ENCODE assay signal across 1 cellular context in the genomic region with DNA sequence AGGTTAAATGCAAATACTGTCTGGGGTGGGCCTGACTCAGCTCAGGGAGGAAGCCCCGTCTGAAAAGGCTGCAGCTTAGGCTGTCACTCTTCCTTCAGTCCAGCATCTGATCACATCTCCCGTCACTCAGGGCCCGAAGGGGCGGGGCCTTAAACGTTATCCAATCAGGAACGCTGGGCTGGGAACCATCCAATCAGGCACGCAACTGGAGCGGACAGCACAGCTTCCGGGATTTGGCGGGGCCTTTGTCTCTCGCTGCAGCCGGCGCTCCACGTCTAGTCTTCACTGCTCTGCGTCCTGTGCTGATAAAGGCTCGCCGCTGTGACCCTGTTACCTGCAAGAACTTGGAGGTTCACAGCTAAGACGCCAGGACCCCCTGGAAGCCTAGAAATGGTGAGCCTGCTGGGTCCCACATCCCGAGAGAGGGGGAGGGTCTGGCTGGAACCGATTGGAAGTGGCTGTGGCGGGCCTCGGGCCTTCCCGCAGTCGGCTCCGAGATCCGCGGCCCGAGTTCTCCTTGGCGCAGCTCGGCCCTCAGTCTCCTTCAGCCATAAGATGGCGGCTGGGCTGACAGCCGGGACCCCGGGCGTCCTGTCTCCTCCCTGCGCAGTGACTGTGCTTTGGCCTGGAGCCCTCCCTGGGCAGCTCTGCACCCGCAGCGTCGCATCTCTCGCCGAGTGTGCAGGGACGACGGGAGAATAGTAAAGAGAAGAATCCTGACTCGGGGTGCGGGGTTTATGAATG.
TF ChIP-seq lines count a peak whose summit lies in the region.

ZNF92 (plus strand) TSS at position 248 of the 744 bp plus-strand sequence; CDS start at position 391, 143 bp downstream.

TF ChIP-seq in K562, 482 proteins besides CTCF, POLR2A, EP300 and RAD21 (continued from another document and continues in another):
- TF ChIP-seq NKRF (IDR thresholded peaks at IDR 0.05; ENCODE audit: borderline replicate concordance) (peak; percentile 85), TFE3 (CRISPR knock-in tag; IDR thresholded peaks at IDR 0.05) (no peak), HDGF (IDR thresholded peaks at IDR 0.05) (no peak), ATF3 (IDR thresholded peaks at IDR 0.05) (no peak), ATF3 (CRISPR knock-in tag; conservative IDR thresholded peaks at IDR 0.05) (peak; percentile 51; the same call in 1 of the 2 replicates), HLTF (IDR thresholded peaks at IDR 0.05) (no peak), NR3C1 (CRISPR knock-in tag; IDR thresholded peaks at IDR 0.05) (no peak), PHF8 (IDR thresholded peaks at IDR 0.05; ENCODE audit: borderline replicate concordance, low read length) (peak; percentile 98), C11orf30 (IDR thresholded peaks at IDR 0.05; ENCODE audit: low read depth) (no peak; the same call in 1 of the 2 replicates), MAFK (IDR thresholded peaks at IDR 0.05; ENCODE audit: low read length) (no peak), TFAM (CRISPR knock-in tag; conservative IDR thresholded peaks at IDR 0.05) (no peak), TCF7L2 (IDR thresholded peaks at IDR 0.05; ENCODE audit: low read depth, low read length) (no peak), ZNF584 (CRISPR knock-in tag; IDR thresholded peaks at IDR 0.05; ENCODE audit: low read depth) (no peak), ZNF134 (CRISPR knock-in tag; conservative IDR thresholded peaks at IDR 0.05) (no peak), ZNF644 (tag; IDR thresholded peaks at IDR 0.05; ENCODE audit: low read depth) (no peak), ZNF280B (CRISPR knock-in tag; IDR thresholded peaks at IDR 0.05) (no peak), NR2F6 (CRISPR knock-in tag; IDR thresholded peaks at IDR 0.05) (no peak), HDAC3 (IDR thresholded peaks at IDR 0.05; ENCODE audit: borderline replicate concordance, partially characterized antibody) (no peak), SIX5 (IDR thresholded peaks at IDR 0.05; ENCODE audit: borderline replicate concordance in 1 of 2, insufficient read depth in 1 of 2, low read depth in 1 of 2, low read length in 2 of 2) (no peak), POU5F1 (IDR thresholded peaks at IDR 0.05; ENCODE audit: borderline replicate concordance, low read depth, low read length, partially characterized antibody) (no peak), PTRF (tag; IDR thresholded peaks at IDR 0.05) (no peak), HMG20A (CRISPR knock-in tag; conservative IDR thresholded peaks at IDR 0.05) (no peak), FOXK1 (CRISPR knock-in tag; IDR thresholded peaks at IDR 0.05; ENCODE audit: borderline replicate concordance) (no peak), KDM4B (IDR thresholded peaks at IDR 0.05; ENCODE audit: borderline replicate concordance in 2 of 2, low read depth in 1 of 2) (no peak; a peak in 1 of 4 replicates), ZNF764 (CRISPR knock-in tag; IDR thresholded peaks at IDR 0.05; ENCODE audit: low read depth) (no peak), MAZ (CRISPR knock-in tag; conservative IDR thresholded peaks at IDR 0.05 in 1 of 2, IDR thresholded peaks at IDR 0.05 in 1 of 2) (peak; percentile 47 to 55; a peak in 3 of 4 replicates), CCAR2 (IDR thresholded peaks at IDR 0.05; ENCODE audit: low read depth, low read length) (no peak), KAT7 (CRISPR knock-in tag; IDR thresholded peaks at IDR 0.05; ENCODE audit: borderline replicate concordance) (peak; percentile 80; the same call in 1 of the 2 replicates), TGIF2 (CRISPR knock-in tag; IDR thresholded peaks at IDR 0.05) (peak; percentile 89; the same call in 1 of the 2 replicates), BCL6 (CRISPR knock-in tag; IDR thresholded peaks at IDR 0.05) (no peak), RFX1 (IDR thresholded peaks at IDR 0.05) (no peak), ZNF507 (tag; conservative IDR thresholded peaks at IDR 0.05) (no peak), OTX1 (CRISPR knock-in tag; IDR thresholded peaks at IDR 0.05) (no peak), ZFP91 (CRISPR knock-in tag; IDR thresholded peaks at IDR 0.05) (no peak), SREBF1 (IDR thresholded peaks at IDR 0.05; ENCODE audit: borderline replicate concordance, low read depth, low read length) (no peak), ZNF217 (CRISPR knock-in tag; IDR thresholded peaks at IDR 0.05) (no peak)
- TF ChIP-seq, protein P1, sequence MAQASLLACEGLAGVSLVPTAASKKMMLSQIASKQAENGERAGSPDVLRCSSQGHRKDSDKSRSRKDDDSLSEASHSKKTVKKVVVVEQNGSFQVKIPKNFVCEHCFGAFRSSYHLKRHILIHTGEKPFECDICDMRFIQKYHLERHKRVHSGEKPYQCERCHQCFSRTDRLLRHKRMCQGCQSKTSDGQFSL (CRISPR knock-in tag; IDR thresholded peaks at IDR 0.05), result no peak
- TF ChIP-seq, protein P1 (tag; IDR thresholded peaks at IDR 0.05), result no peak
- TF ChIP-seq, protein P2, sequence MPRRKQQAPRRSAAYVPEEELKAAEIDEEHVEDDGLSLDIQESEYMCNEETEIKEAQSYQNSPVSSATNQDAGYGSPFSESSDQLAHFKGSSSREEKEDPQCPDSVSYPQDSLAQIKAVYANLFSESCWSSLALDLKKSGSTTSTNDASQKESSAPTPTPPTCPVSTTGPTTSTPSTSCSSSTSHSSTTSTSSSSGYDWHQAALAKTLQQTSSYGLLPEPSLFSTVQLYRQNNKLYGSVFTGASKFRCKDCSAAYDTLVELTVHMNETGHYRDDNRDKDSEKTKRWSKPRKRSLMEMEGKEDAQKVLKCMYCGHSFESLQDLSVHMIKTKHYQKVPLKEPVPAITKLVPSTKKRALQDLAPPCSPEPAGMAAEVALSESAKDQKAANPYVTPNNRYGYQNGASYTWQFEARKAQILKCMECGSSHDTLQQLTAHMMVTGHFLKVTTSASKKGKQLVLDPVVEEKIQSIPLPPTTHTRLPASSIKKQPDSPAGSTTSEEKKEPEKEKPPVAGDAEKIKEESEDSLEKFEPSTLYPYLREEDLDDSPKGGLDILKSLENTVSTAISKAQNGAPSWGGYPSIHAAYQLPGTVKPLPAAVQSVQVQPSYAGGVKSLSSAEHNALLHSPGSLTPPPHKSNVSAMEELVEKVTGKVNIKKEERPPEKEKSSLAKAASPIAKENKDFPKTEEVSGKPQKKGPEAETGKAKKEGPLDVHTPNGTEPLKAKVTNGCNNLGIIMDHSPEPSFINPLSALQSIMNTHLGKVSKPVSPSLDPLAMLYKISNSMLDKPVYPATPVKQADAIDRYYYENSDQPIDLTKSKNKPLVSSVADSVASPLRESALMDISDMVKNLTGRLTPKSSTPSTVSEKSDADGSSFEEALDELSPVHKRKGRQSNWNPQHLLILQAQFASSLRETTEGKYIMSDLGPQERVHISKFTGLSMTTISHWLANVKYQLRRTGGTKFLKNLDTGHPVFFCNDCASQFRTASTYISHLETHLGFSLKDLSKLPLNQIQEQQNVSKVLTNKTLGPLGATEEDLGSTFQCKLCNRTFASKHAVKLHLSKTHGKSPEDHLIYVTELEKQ (CRISPR knock-in tag; IDR thresholded peaks at IDR 0.05), result no peak
- TF ChIP-seq, protein P3, sequence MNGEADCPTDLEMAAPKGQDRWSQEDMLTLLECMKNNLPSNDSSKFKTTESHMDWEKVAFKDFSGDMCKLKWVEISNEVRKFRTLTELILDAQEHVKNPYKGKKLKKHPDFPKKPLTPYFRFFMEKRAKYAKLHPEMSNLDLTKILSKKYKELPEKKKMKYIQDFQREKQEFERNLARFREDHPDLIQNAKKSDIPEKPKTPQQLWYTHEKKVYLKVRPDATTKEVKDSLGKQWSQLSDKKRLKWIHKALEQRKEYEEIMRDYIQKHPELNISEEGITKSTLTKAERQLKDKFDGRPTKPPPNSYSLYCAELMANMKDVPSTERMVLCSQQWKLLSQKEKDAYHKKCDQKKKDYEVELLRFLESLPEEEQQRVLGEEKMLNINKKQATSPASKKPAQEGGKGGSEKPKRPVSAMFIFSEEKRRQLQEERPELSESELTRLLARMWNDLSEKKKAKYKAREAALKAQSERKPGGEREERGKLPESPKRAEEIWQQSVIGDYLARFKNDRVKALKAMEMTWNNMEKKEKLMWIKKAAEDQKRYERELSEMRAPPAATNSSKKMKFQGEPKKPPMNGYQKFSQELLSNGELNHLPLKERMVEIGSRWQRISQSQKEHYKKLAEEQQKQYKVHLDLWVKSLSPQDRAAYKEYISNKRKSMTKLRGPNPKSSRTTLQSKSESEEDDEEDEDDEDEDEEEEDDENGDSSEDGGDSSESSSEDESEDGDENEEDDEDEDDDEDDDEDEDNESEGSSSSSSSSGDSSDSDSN (IDR thresholded peaks at IDR 0.05; ENCODE audit: borderline replicate concordance in 1 of 2, low read depth in 2 of 2, low read length in 2 of 2), result peak; percentile 64 to 86; a peak in 3 of 4 replicates
- TF ChIP-seq, protein P4, sequence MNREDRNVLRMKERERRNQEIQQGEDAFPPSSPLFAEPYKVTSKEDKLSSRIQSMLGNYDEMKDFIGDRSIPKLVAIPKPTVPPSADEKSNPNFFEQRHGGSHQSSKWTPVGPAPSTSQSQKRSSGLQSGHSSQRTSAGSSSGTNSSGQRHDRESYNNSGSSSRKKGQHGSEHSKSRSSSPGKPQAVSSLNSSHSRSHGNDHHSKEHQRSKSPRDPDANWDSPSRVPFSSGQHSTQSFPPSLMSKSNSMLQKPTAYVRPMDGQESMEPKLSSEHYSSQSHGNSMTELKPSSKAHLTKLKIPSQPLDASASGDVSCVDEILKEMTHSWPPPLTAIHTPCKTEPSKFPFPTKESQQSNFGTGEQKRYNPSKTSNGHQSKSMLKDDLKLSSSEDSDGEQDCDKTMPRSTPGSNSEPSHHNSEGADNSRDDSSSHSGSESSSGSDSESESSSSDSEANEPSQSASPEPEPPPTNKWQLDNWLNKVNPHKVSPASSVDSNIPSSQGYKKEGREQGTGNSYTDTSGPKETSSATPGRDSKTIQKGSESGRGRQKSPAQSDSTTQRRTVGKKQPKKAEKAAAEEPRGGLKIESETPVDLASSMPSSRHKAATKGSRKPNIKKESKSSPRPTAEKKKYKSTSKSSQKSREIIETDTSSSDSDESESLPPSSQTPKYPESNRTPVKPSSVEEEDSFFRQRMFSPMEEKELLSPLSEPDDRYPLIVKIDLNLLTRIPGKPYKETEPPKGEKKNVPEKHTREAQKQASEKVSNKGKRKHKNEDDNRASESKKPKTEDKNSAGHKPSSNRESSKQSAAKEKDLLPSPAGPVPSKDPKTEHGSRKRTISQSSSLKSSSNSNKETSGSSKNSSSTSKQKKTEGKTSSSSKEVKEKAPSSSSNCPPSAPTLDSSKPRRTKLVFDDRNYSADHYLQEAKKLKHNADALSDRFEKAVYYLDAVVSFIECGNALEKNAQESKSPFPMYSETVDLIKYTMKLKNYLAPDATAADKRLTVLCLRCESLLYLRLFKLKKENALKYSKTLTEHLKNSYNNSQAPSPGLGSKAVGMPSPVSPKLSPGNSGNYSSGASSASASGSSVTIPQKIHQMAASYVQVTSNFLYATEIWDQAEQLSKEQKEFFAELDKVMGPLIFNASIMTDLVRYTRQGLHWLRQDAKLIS (CRISPR knock-in tag; IDR thresholded peaks at IDR 0.05), result 0 out of 2 replicates have a peak, but pooled peaks have one; percentile 49
